ENCODE assay signal across 19 cellular contexts in genomic region chr1:38454749-38455441, GRCh38.
"Had no signal": no experiment of that assay in that cellular context is flagged by ENCODE, and none has a peak within 500 bp of the region (broad histone marks: within the 10 kb centered on the region; RNA-seq: fewer than 3 reads in every experiment).

No MANE protein-coding gene starts in this region.

- H3K4me1 ChIP-seq: colonic mucosa, foreskin keratinocyte, heart left ventricle, right atrium auricular region, testis had no signal

- H3K27me3 ChIP-seq: colonic mucosa, foreskin keratinocyte, neutrophil, right atrium auricular region, testis, tibial nerve had no signal

- H3K4me3 ChIP-seq: colonic mucosa, heart left ventricle, lung, right atrium auricular region, testis, tibial nerve had no signal

- H3K9me3 ChIP-seq: colonic mucosa, heart left ventricle, neutrophil, right atrium auricular region, testis, tibial nerve had no signal

- DNase-seq: cerebellar nuclear complex; colonic mucosa; foreskin keratinocyte; heart left ventricle; hippocampal formation; left colon; left ventricle myocardium superior; mesenchymal stem cell; naive thymus-derived CD4-positive, alpha-beta T cell; stimulated activated CD4-positive, alpha-beta T cell treated with anti-CD3 and anti-CD28 coated beads, Interleukin-4, amount 100 ng/mL, for 1 hour; stimulated activated CD8-positive, alpha-beta memory T cell treated with anti-CD3 and anti-CD28 coated beads, Interleukin-4, amount 100 ng/mL, for 48 hours; testis had no signal

- H3K27ac ChIP-seq: colonic mucosa, foreskin keratinocyte, heart left ventricle, neutrophil, right atrium auricular region, testis, tibial nerve had no signal

- ATAC-seq: foreskin keratinocyte; heart left ventricle; left colon; left ventricle myocardium superior; naive thymus-derived CD4-positive, alpha-beta T cell; stimulated activated effector memory CD8-positive, alpha-beta T cell treated with anti-CD3 and anti-CD28 coated beads, Interleukin-12 subunit alpha, Interleukin-12 subunit beta, amount 100 ng/mL, for 72 hours had no signal

- H3K27ac Mint-ChIP-seq: naive thymus-derived CD4-positive, alpha-beta T cell; nephron progenitor cell; stimulated activated effector memory CD8-positive, alpha-beta T cell treated with anti-CD3 and anti-CD28 coated beads, Interleukin-12 subunit alpha, Interleukin-12 subunit beta, amount 100 ng/mL, for 72 hours; stimulated activated naive CD8-positive, alpha-beta T cell treated with anti-CD3 and anti-CD28 coated beads, Interleukin-15, Interleukin-2, amounts not matched to agents 100 ng/mL and 50 ng/mL, for 24 hours had no signal

- H3K4me3 Mint-ChIP-seq: naive thymus-derived CD4-positive, alpha-beta T cell; nephron progenitor cell; stimulated activated effector memory CD8-positive, alpha-beta T cell treated with anti-CD3 and anti-CD28 coated beads, Interleukin-12 subunit alpha, Interleukin-12 subunit beta, amount 100 ng/mL, for 72 hours; stimulated activated naive CD8-positive, alpha-beta T cell treated with anti-CD3 and anti-CD28 coated beads, Interleukin-15, Interleukin-2, amounts not matched to agents 100 ng/mL and 50 ng/mL, for 24 hours had no signal

- H3K36me3 Mint-ChIP-seq: naive thymus-derived CD4-positive, alpha-beta T cell; stimulated activated effector memory CD8-positive, alpha-beta T cell treated with anti-CD3 and anti-CD28 coated beads, Interleukin-12 subunit alpha, Interleukin-12 subunit beta, amount 100 ng/mL, for 72 hours had no signal

- H3K9me3 Mint-ChIP-seq: nephron progenitor cell; stimulated activated effector memory CD8-positive, alpha-beta T cell treated with anti-CD3 and anti-CD28 coated beads, Interleukin-12 subunit alpha, Interleukin-12 subunit beta, amount 100 ng/mL, for 72 hours; stimulated activated naive CD8-positive, alpha-beta T cell treated with anti-CD3 and anti-CD28 coated beads, Interleukin-15, Interleukin-2, amounts not matched to agents 100 ng/mL and 50 ng/mL, for 24 hours had no signal

- H3K36me3 ChIP-seq: colonic mucosa, heart left ventricle, right atrium auricular region, tibial nerve had no signal

- H3K4me1 Mint-ChIP-seq: naive thymus-derived CD4-positive, alpha-beta T cell had no signal
